ENCODE assay signal across 8 cellular contexts in the genomic region with DNA sequence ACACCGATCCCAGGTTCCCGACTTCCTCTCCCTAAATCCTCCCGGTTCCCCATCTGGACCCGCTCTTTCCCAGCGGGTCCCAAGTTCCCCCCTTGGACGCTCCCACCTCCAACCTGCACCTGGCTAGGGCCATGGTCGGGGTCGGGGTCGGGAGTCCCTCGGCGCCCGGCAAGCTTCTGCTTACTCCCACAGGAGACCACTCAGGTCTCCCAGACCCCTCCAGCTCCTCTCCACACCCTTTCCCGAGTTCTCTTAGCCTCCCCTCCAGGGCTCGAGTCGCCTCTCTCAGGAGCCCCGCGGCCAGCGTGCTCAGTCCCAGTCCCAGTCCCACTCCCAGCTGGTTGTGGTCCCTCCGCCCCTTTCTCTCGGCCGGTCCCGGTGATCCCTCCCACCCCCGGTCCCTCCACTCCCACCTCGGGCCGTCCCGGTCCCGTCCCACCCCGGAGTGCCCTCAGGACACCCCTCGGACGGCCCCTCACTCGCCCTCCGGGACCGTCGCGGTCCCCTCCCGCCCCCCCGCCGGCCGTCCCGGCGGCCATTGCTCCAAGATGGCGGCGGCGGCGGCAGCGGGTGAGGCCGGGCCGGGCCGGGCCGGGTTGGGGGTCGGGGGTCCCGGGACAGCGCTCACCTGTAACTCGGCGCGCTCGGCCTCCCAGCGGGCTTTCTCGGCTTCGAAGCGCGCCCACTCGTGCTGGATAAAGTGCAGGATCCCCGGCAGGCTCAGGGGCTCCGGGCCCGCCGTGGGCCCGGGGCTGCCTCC. TPM values are rescaled to one million over a fixed set of nuclear protein-coding genes. Genes with fewer than 3 reads are reported as not detected.
DNase-seq lines count a peak whose midpoint lies in the region; FAIRE-seq and TF ChIP-seq lines count a peak whose summit lies in the region.

A gene with protein sequence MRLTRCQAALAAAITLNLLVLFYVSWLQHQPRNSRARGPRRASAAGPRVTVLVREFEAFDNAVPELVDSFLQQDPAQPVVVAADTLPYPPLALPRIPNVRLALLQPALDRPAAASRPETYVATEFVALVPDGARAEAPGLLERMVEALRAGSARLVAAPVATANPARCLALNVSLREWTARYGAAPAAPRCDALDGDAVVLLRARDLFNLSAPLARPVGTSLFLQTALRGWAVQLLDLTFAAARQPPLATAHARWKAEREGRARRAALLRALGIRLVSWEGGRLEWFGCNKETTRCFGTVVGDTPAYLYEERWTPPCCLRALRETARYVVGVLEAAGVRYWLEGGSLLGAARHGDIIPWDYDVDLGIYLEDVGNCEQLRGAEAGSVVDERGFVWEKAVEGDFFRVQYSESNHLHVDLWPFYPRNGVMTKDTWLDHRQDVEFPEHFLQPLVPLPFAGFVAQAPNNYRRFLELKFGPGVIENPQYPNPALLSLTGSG (plus strand): TSS at position 537 of the 760 bp plus-strand sequence. CDS start 9,394 bp downstream, outside the sequence.

- TF ChIP-seq CTCF in brain microvascular endothelial cell (IDR thresholded peaks at IDR 0.05; ENCODE audit: low read depth, low read length, missing control alignments) (no peak), keratinocyte (optimal IDR thresholded peaks at IDR 0.05 in 1 of 3, IDR thresholded peaks at IDR 0.05 in 1 of 3, conservative IDR thresholded peaks at IDR 0.05 in 1 of 3; ENCODE audit: extremely low read depth in 1 of 3, insufficient read depth in 2 of 3, low read length in 3 of 3) (no peak)

- dilution Hi-C loops in keratinocyte (cut with MboI; ENCODE audit: extremely low pct_ligation_motif_present, low sequenced_read_pairs) = no loop called here

- H3K9me3 ChIP-seq in SJSA1 (replicated peaks) = no peaks in the 10 kb centered on the region
- H3K9me3 ChIP-seq in keratinocyte (ENCODE audit: control insufficient read depth, low read depth, low read length) = no peaks in the 10 kb centered on the region

- H3K4me3 ChIP-seq in SJSA1 (peak within 1 kb of the TSS; percentile 100), brain microvascular endothelial cell (ENCODE audit: low read depth, low read length) (peak within 1 kb of the TSS; percentile 74), keratinocyte (ENCODE audit: control insufficient read depth in 2 of 3, extremely low read depth in 1 of 3, insufficient read depth in 2 of 3, low read depth in 1 of 3, low read length in 3 of 3) (peak within 1 kb of the TSS; percentile 92 to 98 (median 94))

- no peak for FAIRE-seq in keratinocyte (lab: Jason Lieb, UNC)

- peak within 1 kb of the TSS; percentile 94 for H3K4me2 ChIP-seq in keratinocyte (ENCODE audit: control insufficient read depth, extremely low read depth, insufficient read depth, low read depth, low read length)

- H2AFZ ChIP-seq in keratinocyte (ENCODE audit: control insufficient read depth, low read length) = peak within 1 kb of the TSS; percentile 64

- peaks cover 22% of the 10 kb centered on the region for H4K20me1 ChIP-seq in keratinocyte (ENCODE audit: control insufficient read depth, extremely low read depth, insufficient read depth, low read length)

- H3K4me1 ChIP-seq in SJSA1 (replicated peaks) (peaks cover 10% of the 10 kb centered on the region), keratinocyte (ENCODE audit: control insufficient read depth, extremely low read depth, insufficient read depth, low read length) (peaks cover 18% of the 10 kb centered on the region)

- H3K79me2 ChIP-seq in keratinocyte (ENCODE audit: control insufficient read depth, insufficient read depth, low read length) = peaks cover 58% of the 10 kb centered on the region

- H3K27ac ChIP-seq in SJSA1 = peak within 1 kb of the TSS; percentile 89
- peak within 1 kb of the TSS; percentile 83 for H3K27ac ChIP-seq in brain microvascular endothelial cell
- peak within 1 kb of the TSS; percentile 52 for H3K27ac ChIP-seq in keratinocyte (ENCODE audit: control insufficient read depth, insufficient read depth, low read length)

- in situ Hi-C loops in brain microvascular endothelial cell (cut with HindIII; ENCODE audit: low pct_ligation_motif_present, low sequenced_read_pairs) = no loop called here
- in situ Hi-C loops in KBM-7 (cut with MboI; ENCODE audit: low pct_unique_long_range_greater_than_20kb, low sequenced_read_pairs) = no loop called here

- peaks cover 3% of the 10 kb centered on the region for H3K9me1 ChIP-seq in keratinocyte (ENCODE audit: control insufficient read depth, extremely low read depth, insufficient read depth, low read length)

- POLR2A ChIA-PET in HEK293T (lab: Yijun Ruan, JAX) = no interaction called here

- H3K36me3 ChIP-seq in SJSA1 (peaks cover 63% of the 10 kb centered on the region), brain microvascular endothelial cell (replicated peaks) (peaks cover 13% of the 10 kb centered on the region), keratinocyte (ENCODE audit: control insufficient read depth in 2 of 2, extremely low read depth in 1 of 2, insufficient read depth in 2 of 2, low read length in 2 of 2) (peaks cover 4 to 19% of the 10 kb centered on the region in 2 experiments)

- DNase-seq in COLO668 (lab: John Stamatoyannopoulos, UW; ENCODE audit: unreplicated experiment) (peak; percentile 44), HEK293T (ENCODE audit: extremely low spot score) (peak; percentile 63), SJSA1 (ENCODE audit: low read depth in 1 of 2, low spot score in 2 of 2) (no peak), brain microvascular endothelial cell (no peak), keratinocyte (ENCODE audit: low read depth, low spot score) (no peak), NCI-H510A treated with DMSO at 0.1 percent for 48 hours (lab: John Stamatoyannopoulos, UW) (no peak), KBM-7 (no peak)
- DNase-seq in stimulated activated CD4-positive, alpha-beta T cell treated with anti-CD3 and anti-CD28 coated beads, Interleukin-1b, Interleukin-23, amount 100 ng/mL, for 4 hours (ENCODE audit: low read depth in 2 of 2) = peak; percentile 25 to 43

- H3K27me3 ChIP-seq in SJSA1 (replicated peaks) (no peaks in the 10 kb centered on the region), brain microvascular endothelial cell (replicated peaks) (no peaks in the 10 kb centered on the region), keratinocyte (ENCODE audit: control insufficient read depth, extremely low read depth, insufficient read depth, low read length) (no peaks in the 10 kb centered on the region)

- CTCF ChIA-PET in HEK293T (lab: Yijun Ruan, JAX) = no interaction called here

- H3K9ac ChIP-seq in keratinocyte (ENCODE audit: control insufficient read depth, extremely low read depth, insufficient read depth, low read length) = peak within 1 kb of the TSS; percentile 89

TF ChIP-seq in HEK293T, 16 proteins besides CTCF, POLR2A, EP300 and RAD21:
- no peak for TF ChIP-seq FOXA1 (IDR thresholded peaks at IDR 0.05)
- no peak for TF ChIP-seq HDGF (IDR thresholded peaks at IDR 0.05; ENCODE audit: borderline replicate concordance)
- no peak for TF ChIP-seq ARNT (IDR thresholded peaks at IDR 0.05)
- TF ChIP-seq CTBP1 (IDR thresholded peaks at IDR 0.05; ENCODE audit: borderline replicate concordance) = no peak
- TF ChIP-seq ELF4 (IDR thresholded peaks at IDR 0.05) = no peak
- TF ChIP-seq LEF1 (IDR thresholded peaks at IDR 0.05; ENCODE audit: borderline replicate concordance) = no peak
- TF ChIP-seq ZNF384 (IDR thresholded peaks at IDR 0.05) = no peak
- no peak for TF ChIP-seq FOXM1 (IDR thresholded peaks at IDR 0.05; ENCODE audit: borderline replicate concordance)
- TF ChIP-seq L3MBTL2 (conservative IDR thresholded peaks at IDR 0.05) = no peak
- no peak for TF ChIP-seq TARDBP (IDR thresholded peaks at IDR 0.05)
- TF ChIP-seq NFRKB (IDR thresholded peaks at IDR 0.05) = no peak
- no peak for TF ChIP-seq FOXK2 (IDR thresholded peaks at IDR 0.05)
- no peak for TF ChIP-seq BHLHE40 (IDR thresholded peaks at IDR 0.05; ENCODE audit: borderline replicate concordance)
- no peak for TF ChIP-seq SUZ12 (IDR thresholded peaks at IDR 0.05)
- no peak for TF ChIP-seq SP1 (IDR thresholded peaks at IDR 0.05)
- TF ChIP-seq PKNOX1 (IDR thresholded peaks at IDR 0.05) = no peak

RNA-seq across cellular contexts. Expression of the gene that starts here (rescaled TPM):
- 48.7 and 63.9 TPM in 2 replicates for total RNA-seq in SJSA1 (2014; rRNA removed; shearing (Covaris generic))
- polyA plus RNA-seq in keratinocyte = 6.1 to 12.6 TPM (median 6.1 TPM) in 3 replicates
- 1.1 TPM for polyA plus RNA-seq in keratinocyte (2011; ENCODE audit: low read depth)
- polyA plus RNA-seq in keratinocyte (2011; cell fraction: cytosol; rRNA removed) = 4.2 TPM in 2 replicates
- polyA plus RNA-seq in keratinocyte (2011; cell fraction: nucleus; rRNA removed) = 24.1 and 28.5 TPM in 2 replicates
- polyA plus RNA-seq in keratinocyte (2012; ENCODE audit: low replicate concordance) = 7.8 and 13.2 TPM in 2 replicates
- polyA minus RNA-seq in keratinocyte = 2.8 to 6.7 TPM (median 5.3 TPM) in 3 replicates
- 3.6 TPM for polyA minus RNA-seq in keratinocyte (2011; cell fraction: cytosol; rRNA and poly(A)+ RNA removed)
- 9.9 and 19.3 TPM in 2 replicates for polyA minus RNA-seq in keratinocyte (2011; cell fraction: nucleus; rRNA and poly(A)+ RNA removed)

Comparison
In these comparisons a context has a peak if more than half of its experiments do, and no peak if none do; other contexts are left out.
1. DNase-seq: peak in COLO668 (single experiment), HEK293T (single experiment) and stimulated activated CD4-positive, alpha-beta T cell treated with anti-CD3 and anti-CD28 coated beads, Interleukin-1b, Interleukin-23, amount 100 ng/mL, for 4 hours (2 of 2); none in SJSA1 (0 of 2), brain microvascular endothelial cell (single experiment), keratinocyte (single experiment), NCI-H510A treated with DMSO at 0.1 percent for 48 hours (single experiment) and KBM-7 (single experiment).
2. Peak in every context shown above with its lines, with median percentiles within 50 percentile points of each other: H3K27ac ChIP-seq and H3K4me3 ChIP-seq.